Comparison of ENCODE assay signal across 8 cellular contexts in genomic region chr7:142854505-142855400, GRCh38. TPM values are rescaled to one million over a fixed set of nuclear protein-coding genes. Genes with fewer than 3 reads are reported as not detected.
DNase-seq lines count a peak whose midpoint lies in the region; ATAC-seq and TF ChIP-seq lines count a peak whose summit lies in the region.

Gene EPHB6, plus strand, starts transcription at chr7:142855076. Its CDS starts 8,152 bp downstream, at chr7:142863228.

- peak within 1 kb of the TSS; percentile 62 to 71 for H3K27ac ChIP-seq in tibial artery

- peaks cover 0 to 6% of the 10 kb centered on the region in 2 donors for H3K27me3 ChIP-seq in tibial artery

- ATAC-seq in GM19328 (IDR thresholded peaks at IDR 0.05; ENCODE audit: unreplicated experiment), result peak; percentile 53
- ATAC-seq in HG03442 (IDR thresholded peaks at IDR 0.05; ENCODE audit: unreplicated experiment), result peak; percentile 54

- no peaks in the 10 kb centered on the region for H3K36me3 ChIP-seq in tibial artery

- peaks cover 0 to 29% (median 17%) of the 10 kb centered on the region in 4 donors for H3K4me1 ChIP-seq in tibial artery

- intact Hi-C loops in tibial artery (cut with DNase I; ENCODE audit: low total_unique reads), result loop anchor here (2.0 kb wide), 1 partner anchor 148 kb away; no protein-coding TSS in a partner anchor

- peak within 1 kb of the TSS; percentile 77 to 84 for H3K4me3 ChIP-seq in tibial artery

- DNase-seq in AML-193 (lab: John Stamatoyannopoulos, UW), result peak; percentile 44 to 59
- peak; percentile 65 for DNase-seq in RPMI8226
- peak; percentile 57 for DNase-seq in activated naive CD4-positive, alpha-beta T cell treated with anti-CD3 and anti-CD28 coated beads, Interleukin-2, amount 50 U/mL, for 16 hours
- peak; percentile 57 for DNase-seq in globus pallidus (ENCODE audit: low spot score)
- peak; percentile 50 for DNase-seq in occipital lobe (lab: John Stamatoyannopoulos, UW)
- DNase-seq in tibial artery, result peak; percentile 78 to 91

- H3K9me3 ChIP-seq in tibial artery, result no peaks in the 10 kb centered on the region

- TF ChIP-seq CTCF in tibial artery (IDR thresholded peaks at IDR 0.05), result no peak

RNA-seq across cellular contexts. Expression of gene EPHB6, which starts in this region (rescaled TPM):
- 55.8 TPM for total RNA-seq in occipital lobe

Comparison
In these comparisons a context has a peak if more than half of its experiments do, and no peak if none do; other contexts are left out.
1. Peak in every context shown above with its lines: DNase-seq, ATAC-seq, H3K4me3 ChIP-seq and H3K27ac ChIP-seq.